In genomic region chr5:167579701-167580045, GRCh38 we compare ENCODE assay signal across 34 cellular contexts.
"Had no signal": no experiment of that assay in that cellular context is flagged by ENCODE, and none has a peak within 500 bp of the region (broad histone marks: within the 10 kb centered on the region; RNA-seq: fewer than 3 reads in every experiment).

No MANE protein-coding gene starts in this region.

- H3K27ac Mint-ChIP-seq: activated CD4-positive, alpha-beta memory T cell treated with anti-CD3 and anti-CD28 coated beads, Interleukin-2, amount 10 ng/mL, durations not matched to agents 7 days and 5 days; activated CD4-positive, alpha-beta T cell treated with anti-CD3 and anti-CD28 coated beads, Interleukin-2, amount 10 ng/mL, durations not matched to agents 7 days and 5 days; activated naive CD4-positive, alpha-beta T cell treated with anti-CD3 and anti-CD28 coated beads, Interleukin-2, amount 50 U/mL, for 24 hours; activated naive CD8-positive, alpha-beta T cell treated with anti-CD3 and anti-CD28 coated beads, Interleukin-2, amount 50 U/mL, for 24 hours; activated T-cell treated with anti-CD3 and anti-CD28 coated beads, Interleukin-2, amount 50 U/mL, for 24 hours; naive B cell; nephron progenitor cell; stimulated activated naive B cell treated with anti-CD40 and anti-IgM and Interleukin-4, amounts not matched to agents 10 μg/mL and 1 μg/mL and 100 μg/mL, for 72 hours; T-helper 2 cell treated with Interferon-gamma antibody and Interleukin-4, amounts not matched to agents 5 μg/mL and 100 μg/mL, for 36 hours had no signal

- H3K36me3 Mint-ChIP-seq: activated naive CD4-positive, alpha-beta T cell treated with anti-CD3 and anti-CD28 coated beads, Interleukin-2, amount 50 U/mL, for 24 hours; naive B cell; stimulated activated naive B cell treated with anti-CD40 and anti-IgM and Interleukin-4, amounts not matched to agents 10 μg/mL and 1 μg/mL and 100 μg/mL, for 72 hours had no signal

- H3K36me3 ChIP-seq: esophagus muscularis mucosa, gastrocnemius medialis, left ventricle myocardium inferior, neutrophil, pancreas, prostate gland, stomach, suprapubic skin, tibial artery, WERI-Rb-1 had no signal

- FAIRE-seq: colon, pancreas, TTC549 had no signal

- DNase-seq: activated CD4-positive, alpha-beta memory T cell treated with anti-CD3 and anti-CD28 coated beads, Interleukin-2, amount 10 ng/mL, durations not matched to agents 7 days and 5 days; activated CD4-positive, alpha-beta T cell treated with anti-CD3 and anti-CD28 coated beads, Interleukin-2, amount 10 ng/mL, durations not matched to agents 7 days and 5 days; activated CD4-positive, CD25-positive, alpha-beta regulatory T cell treated with anti-CD3 and anti-CD28 coated beads, Interleukin-2, amount 50 U/mL, for 72 hours; activated CD8-positive, alpha-beta memory T cell treated with anti-CD3 and anti-CD28 coated beads, Interleukin-2, amount 50 U/mL, for 48 hours; activated gamma-delta T cell treated with Interleukin-2 at 50 U/mL for 16 hours; activated naive CD8-positive, alpha-beta T cell treated with anti-CD3 and anti-CD28 coated beads, Interleukin-2, amount 50 U/mL, for 24 hours; activated T-cell treated with anti-CD3 and anti-CD28 coated beads, Interleukin-2, amount 50 U/mL, for 24 hours; dermis blood vessel endothelial cell; effector CD4-positive, alpha-beta T cell; gastrocnemius medialis; glutamatergic neuron; islet precursor cell; left ventricle myocardium inferior; naive B cell; nephron progenitor cell; pancreas; retina; stimulated activated CD4-positive, alpha-beta T cell treated with anti-CD3 and anti-CD28 coated beads, Interleukin-2, amount 100 ng/mL, for 24 hours; stimulated activated naive B cell treated with anti-CD40 and anti-IgM and Interleukin-4, amounts not matched to agents 10 μg/mL and 1 μg/mL and 100 μg/mL, for 72 hours; stomach; T-helper 1 cell; tibial artery; WERI-Rb-1 had no signal

- ATAC-seq: activated naive CD8-positive, alpha-beta T cell treated with anti-CD3 and anti-CD28 coated beads, Interleukin-2, amount 50 U/mL, for 24 hours; gastrocnemius medialis; pancreas; sciatic nerve; stimulated activated naive B cell treated with anti-CD40 and anti-IgM and Interleukin-4, amounts not matched to agents 10 μg/mL and 1 μg/mL and 100 μg/mL, for 72 hours had no signal

- H3K9me3 Mint-ChIP-seq: activated CD4-positive, alpha-beta memory T cell treated with anti-CD3 and anti-CD28 coated beads, Interleukin-2, amount 10 ng/mL, durations not matched to agents 7 days and 5 days; activated CD4-positive, alpha-beta T cell treated with anti-CD3 and anti-CD28 coated beads, Interleukin-2, amount 10 ng/mL, durations not matched to agents 7 days and 5 days; activated naive CD4-positive, alpha-beta T cell treated with anti-CD3 and anti-CD28 coated beads, Interleukin-2, amount 50 U/mL, for 24 hours; activated naive CD8-positive, alpha-beta T cell treated with anti-CD3 and anti-CD28 coated beads, Interleukin-2, amount 50 U/mL, for 24 hours; activated T-cell treated with anti-CD3 and anti-CD28 coated beads, Interleukin-2, amount 50 U/mL, for 24 hours; nephron progenitor cell; T-helper 2 cell treated with Interferon-gamma antibody and Interleukin-4, amounts not matched to agents 5 μg/mL and 100 μg/mL, for 36 hours had no signal

- H3K4me1 Mint-ChIP-seq: activated CD4-positive, alpha-beta memory T cell treated with anti-CD3 and anti-CD28 coated beads, Interleukin-2, amount 10 ng/mL, durations not matched to agents 7 days and 5 days; activated CD4-positive, alpha-beta T cell treated with anti-CD3 and anti-CD28 coated beads, Interleukin-2, amount 10 ng/mL, durations not matched to agents 7 days and 5 days; activated naive CD4-positive, alpha-beta T cell treated with anti-CD3 and anti-CD28 coated beads, Interleukin-2, amount 50 U/mL, for 24 hours; activated naive CD8-positive, alpha-beta T cell treated with anti-CD3 and anti-CD28 coated beads, Interleukin-2, amount 50 U/mL, for 24 hours; naive B cell; stimulated activated naive B cell treated with anti-CD40 and anti-IgM and Interleukin-4, amounts not matched to agents 10 μg/mL and 1 μg/mL and 100 μg/mL, for 72 hours had no signal

- H3K4me3 Mint-ChIP-seq: activated CD4-positive, alpha-beta memory T cell treated with anti-CD3 and anti-CD28 coated beads, Interleukin-2, amount 10 ng/mL, durations not matched to agents 7 days and 5 days; activated CD4-positive, alpha-beta T cell treated with anti-CD3 and anti-CD28 coated beads, Interleukin-2, amount 10 ng/mL, durations not matched to agents 7 days and 5 days; activated naive CD4-positive, alpha-beta T cell treated with anti-CD3 and anti-CD28 coated beads, Interleukin-2, amount 50 U/mL, for 24 hours; activated naive CD8-positive, alpha-beta T cell treated with anti-CD3 and anti-CD28 coated beads, Interleukin-2, amount 50 U/mL, for 24 hours; activated T-cell treated with anti-CD3 and anti-CD28 coated beads, Interleukin-2, amount 50 U/mL, for 24 hours; naive B cell; nephron progenitor cell; stimulated activated naive B cell treated with anti-CD40 and anti-IgM and Interleukin-4, amounts not matched to agents 10 μg/mL and 1 μg/mL and 100 μg/mL, for 72 hours; T-helper 2 cell treated with Interferon-gamma antibody and Interleukin-4, amounts not matched to agents 5 μg/mL and 100 μg/mL, for 36 hours had no signal

- H3K4me3 ChIP-seq: esophagus muscularis mucosa, gastrocnemius medialis, left ventricle myocardium inferior, lung, pancreas, prostate gland, smooth muscle cell, stomach, suprapubic skin, tibial artery had no signal

- H3K9me3 ChIP-seq: esophagus muscularis mucosa, gastrocnemius medialis, left ventricle myocardium inferior, neutrophil, pancreas, prostate gland, suprapubic skin, tibial artery had no signal

- H3K27ac ChIP-seq: esophagus muscularis mucosa, gastrocnemius medialis, left ventricle myocardium inferior, neutrophil, pancreas, prostate gland, stomach, suprapubic skin, tibial artery, WERI-Rb-1 had no signal

- H3K4me1 ChIP-seq: esophagus muscularis mucosa, gastrocnemius medialis, left ventricle myocardium inferior, pancreas, prostate gland, stomach, suprapubic skin, tibial artery had no signal

- H3K4me2 ChIP-seq: smooth muscle cell had no signal
